ENCODE assay signal across 1 cellular context in genomic region chr20:44532248-44532980, GRCh38.
TF ChIP-seq lines count a peak whose summit lies in the region.

No MANE protein-coding gene starts in this region.

TF ChIP-seq in K562, 482 proteins besides CTCF, POLR2A, EP300 and RAD21 (continued from another document):
- TF ChIP-seq HOMEZ (CRISPR knock-in tag; IDR thresholded peaks at IDR 0.05) (no peak), ZNF3 (CRISPR knock-in tag; IDR thresholded peaks at IDR 0.05) (0 out of 2 replicates have a peak, but pooled peaks have one; percentile 45), BCOR (IDR thresholded peaks at IDR 0.05) (peak; percentile 56; the same call in 1 of the 2 replicates), RBM25 (IDR thresholded peaks at IDR 0.05; ENCODE audit: low read depth, low read length, severe bottlenecking) (peak; percentile 43), GTF2A2 (tag; IDR thresholded peaks at IDR 0.05) (no peak), ZNF124 (CRISPR knock-in tag; IDR thresholded peaks at IDR 0.05) (no peak), ZNF766 (CRISPR knock-in tag; conservative IDR thresholded peaks at IDR 0.05) (no peak)
